ENCODE assay signal across 15 cellular contexts in genomic region chr1:114587203-114587991, GRCh38. TPM values are rescaled to one million over a fixed set of nuclear protein-coding genes. Genes with fewer than 3 reads are reported as not detected.
DNase-seq lines count a peak whose midpoint lies in the region; ATAC-seq and TF ChIP-seq lines count a peak whose summit lies in the region.
"Had no signal": no experiment of that assay in that cellular context is flagged by ENCODE, and none has a peak within 500 bp of the region (broad histone marks: within the 10 kb centered on the region; RNA-seq: fewer than 3 reads in every experiment).

No MANE protein-coding gene starts in this region.

- DNase-seq in heart right ventricle (no peak), cardiac septum (ENCODE audit: low spot score) (no peak), SK-N-MC (ENCODE audit: low read depth, low spot score) (no peak), dermis microvascular lymphatic vessel endothelial cell (ENCODE audit: low read depth in 2 of 2) (peak; percentile 2 to 36), psoas muscle (no peak), nucleus accumbens (lab: John Stamatoyannopoulos, UW) (no peak)
- DNase-seq: C1 segment of cervical spinal cord; Calu3; CD4-positive, alpha-beta T cell; DMS153; DMS79 treated with DMSO at 0.1 percent for 48 hours; EL; H7 had no signal

- H3K9ac ChIP-seq in SK-N-MC (ENCODE audit: insufficient read length), result no peak overlapping the region

- intact Hi-C loops in heart right ventricle (cut with DNase I) (loop anchor here in 2 of 10 donors (10.0 kb wide), 3 partner anchors 73 to 127 kb away; partner anchors contain the start of genes DENND2C (in 1 of the 2), NRAS (in 1 of the 2) and TRIM33 (in 1 of the 2)), cardiac septum (cut with DNase I) (no loop called here), psoas muscle (cut with DNase I) (loop anchor here (10.0 kb wide), 2 partner anchors 167 to 187 kb away; partner anchors contain the start of gene CSDE1 (in 1 of the 2))

- no peak for ATAC-seq in heart right ventricle
- ATAC-seq in psoas muscle, result no peak
- no peak for ATAC-seq in GM18498 (IDR thresholded peaks at IDR 0.05; ENCODE audit: unreplicated experiment)
- ATAC-seq: GM23338 had no signal

- H3K9me3 ChIP-seq in heart right ventricle, result no peaks in the 10 kb centered on the region
- no peaks in the 10 kb centered on the region for H3K9me3 ChIP-seq in SK-N-MC (ENCODE audit: low read depth, low read length)
- no peaks in the 10 kb centered on the region for H3K9me3 ChIP-seq in psoas muscle

- peaks cover 0 to 24% (median 8%) of the 10 kb centered on the region in 9 donors for H3K4me1 ChIP-seq in heart right ventricle
- H3K4me1 ChIP-seq in psoas muscle, result peaks cover 15% of the 10 kb centered on the region

- H3K27me3 ChIP-seq in heart right ventricle, result no peaks in the 10 kb centered on the region
- H3K27me3 ChIP-seq in psoas muscle (ENCODE audit: insufficient read depth in 3 of 3, low read length in 2 of 3), result no peaks in the 10 kb centered on the region

- TF ChIP-seq CTCF in heart right ventricle (IDR thresholded peaks at IDR 0.05) (no peak), psoas muscle (IDR thresholded peaks at IDR 0.05) (no peak)

- peak overlapping the region in 9 of 10 donors; percentile 26 to 74 (median 67) for H3K27ac ChIP-seq in heart right ventricle
- peak overlapping the region; percentile 44; the same call in 1 of the 2 replicates for H3K27ac ChIP-seq in SK-N-MC
- peak overlapping the region; percentile 63 for H3K27ac ChIP-seq in psoas muscle

- 89% methylated on average over 16 of the region's 16 CpGs for WGBS in heart right ventricle, 2 donors
- whole genome bisulfite sequencing in psoas muscle, 3 donors, result 84 to 87% (median 85%) methylated on average over 16 of the region's 16 CpGs

- H3K36me3 ChIP-seq in heart right ventricle, result peaks cover 0 to 43% (median 0%) of the 10 kb centered on the region in 9 donors
- peaks cover 81% of the 10 kb centered on the region for H3K36me3 ChIP-seq in SK-N-MC (ENCODE audit: insufficient read depth, low read length)
- H3K36me3 ChIP-seq in psoas muscle (ENCODE audit: insufficient read depth in 1 of 2, low read depth in 1 of 2), result peaks cover 0 to 88% of the 10 kb centered on the region in 2 donors

- no peak overlapping the region for H3K4me3 ChIP-seq in heart right ventricle
- H3K4me3 ChIP-seq in SK-N-MC, result no peak overlapping the region
- no peak overlapping the region for H3K4me3 ChIP-seq in psoas muscle
- H3K4me3 ChIP-seq: GM23338 had no signal

RNA-seq across cellular contexts. Expression of gene BCAS2, which starts 6.0 kb away (rescaled TPM):
- total RNA-seq in heart right ventricle (10 to 100 TPM; 26.9 to 52.6 (median 36.4) TPM), cardiac septum (36.1 TPM), dermis microvascular lymphatic vessel endothelial cell (25.0 and 29.3 TPM in 2 replicates), psoas muscle (10 to 100 TPM; 22.0 to 33.6 (median 27.0) TPM)
- polyA plus RNA-seq in heart right ventricle (10 to 100 TPM in 1 of 2 donors, 1 to 10 TPM in 1; 9.6 to 35.5 TPM), psoas muscle (10 to 100 TPM; 30.5 to 52.5 (median 34.5) TPM)

Comparison
In these comparisons a context has a peak if more than half of its experiments do, and no peak if none do; other contexts are left out.
1. DNase-seq: peak in dermis microvascular lymphatic vessel endothelial cell (2 of 2); none in heart right ventricle (0 of 2), cardiac septum (single experiment), SK-N-MC (single experiment), psoas muscle (0 of 2) and nucleus accumbens (0 of 56).
2. Peak in every context shown above with its lines, with median percentiles within 50 percentile points of each other: H3K27ac ChIP-seq.